Comparison of ENCODE assay signal across 18 cellular contexts in genomic region chr15:57019496-57020160, GRCh38.
DNase-seq lines count a peak whose midpoint lies in the region; ATAC-seq and TF ChIP-seq lines count a peak whose summit lies in the region.
"Had no signal": no experiment of that assay in that cellular context is flagged by ENCODE, and none has a peak within 500 bp of the region (broad histone marks: within the 10 kb centered on the region; RNA-seq: fewer than 3 reads in every experiment).

No MANE protein-coding gene starts in this region.

- H3K4me3 ChIP-seq in GM23338 (no peak overlapping the region), brain microvascular endothelial cell (ENCODE audit: low read depth, low read length) (no peak overlapping the region), left ventricle myocardium inferior (no peak overlapping the region), neuronal stem cell (ENCODE audit: low read length in 2 of 2) (no peak overlapping the region)
- H3K4me3 ChIP-seq: BLaER1 treated with 17β-estradiol and CSF1 and Interleukin-3, amounts not matched to agents 10 nM and 100 nM; colonic mucosa; esophagus muscularis mucosa; testis had no signal

- H2BK5ac ChIP-seq in neuronal stem cell (ENCODE audit: low read length) = no peak overlapping the region

- no peak overlapping the region for H3K23ac ChIP-seq in neuronal stem cell (ENCODE audit: low read depth, low read length, poor library complexity)

- no peak overlapping the region for H2BK12ac ChIP-seq in neuronal stem cell (ENCODE audit: low read length)

- H2BK15ac ChIP-seq in neuronal stem cell (ENCODE audit: low read length) = no peak overlapping the region

- peak overlapping the region; percentile 24; the same call in 1 of the 2 replicates for H3K27ac ChIP-seq in GM23338 (ENCODE audit: low read depth)
- H3K27ac ChIP-seq in brain microvascular endothelial cell = peak overlapping the region; percentile 45
- peak overlapping the region; percentile 38 for H3K27ac ChIP-seq in left ventricle myocardium inferior (replicated peaks)
- H3K27ac ChIP-seq in neuronal stem cell (replicated peaks; ENCODE audit: low read length) = no peak overlapping the region
- H3K27ac ChIP-seq: BLaER1 treated with 17β-estradiol and CSF1 and Interleukin-3, amounts not matched to agents 10 nM and 100 nM; colonic mucosa; esophagus muscularis mucosa; RWPE1; testis had no signal

- TF ChIP-seq CTCF in GM23338 (conservative IDR thresholded peaks at IDR 0.05; ENCODE audit: low read depth in 2 of 2) (no peak), brain microvascular endothelial cell (IDR thresholded peaks at IDR 0.05; ENCODE audit: low read depth, low read length, missing control alignments) (no peak), left ventricle myocardium inferior (IDR thresholded peaks at IDR 0.05; ENCODE audit: borderline replicate concordance) (no peak), GM10266 (IDR thresholded peaks at IDR 0.05; ENCODE audit: control insufficient read depth, insufficient read depth, low read depth, missing control alignments) (no peak)

- H3K4me2 ChIP-seq in GM23338 = no peak overlapping the region
- no peak overlapping the region for H3K4me2 ChIP-seq in neuronal stem cell (ENCODE audit: insufficient read depth, low read length, poor library complexity, severe bottlenecking)

- H3K9me2 ChIP-seq in GM23338 (ENCODE audit: insufficient read depth) = no peaks in the 10 kb centered on the region

- peaks cover 22% of the 10 kb centered on the region for H3K9me3 Mint-ChIP-seq in GM23338
- H3K9me3 Mint-ChIP-seq in stimulated activated memory B cell treated with anti-CD40 and anti-IgM and Interleukin-4, amounts not matched to agents 10 μg/mL and 1 μg/mL and 100 μg/mL, for 72 hours = no peaks in the 10 kb centered on the region

- peaks cover 33% of the 10 kb centered on the region for H3K4me1 ChIP-seq in GM23338 (ENCODE audit: insufficient read depth)
- H3K4me1 ChIP-seq in left ventricle myocardium inferior = peaks cover 54% of the 10 kb centered on the region
- H3K4me1 ChIP-seq in neuronal stem cell (ENCODE audit: control insufficient read depth in 2 of 2, insufficient read depth in 1 of 2, low read depth in 1 of 2, low read length in 2 of 2) = peaks cover 0 to 4% of the 10 kb centered on the region in 2 donors
- H3K4me1 ChIP-seq: colonic mucosa, testis had no signal

- no peak overlapping the region for H4K8ac ChIP-seq in neuronal stem cell (ENCODE audit: low read depth, low read length)

- H2BK120ac ChIP-seq in neuronal stem cell (ENCODE audit: low read depth, low read length) = no peak overlapping the region

- no peak overlapping the region for H3K14ac ChIP-seq in neuronal stem cell (ENCODE audit: low read length)

- H3K9ac ChIP-seq in neuronal stem cell (ENCODE audit: low read depth, low read length, poor library complexity) = no peak overlapping the region
- H3K9ac ChIP-seq: BLaER1 treated with 17β-estradiol and CSF1 and Interleukin-3, amounts not matched to agents 10 nM and 100 nM had no signal

- H2AFZ ChIP-seq in GM23338 = no peak overlapping the region
- no peak overlapping the region for H2AFZ ChIP-seq in neuronal stem cell (ENCODE audit: low read length)

- H3K36me3 Mint-ChIP-seq in GM23338 (ENCODE audit: low read depth) = peaks cover 27% of the 10 kb centered on the region
- H3K36me3 Mint-ChIP-seq in stimulated activated memory B cell treated with anti-CD40 and anti-IgM and Interleukin-4, amounts not matched to agents 10 μg/mL and 1 μg/mL and 100 μg/mL, for 72 hours = peaks cover 19% of the 10 kb centered on the region

- H3K9me3 ChIP-seq in left ventricle myocardium inferior (replicated peaks) (no peaks in the 10 kb centered on the region), neuronal stem cell (replicated peaks in 1 of 2; ENCODE audit: control insufficient read depth in 2 of 2, insufficient read depth in 1 of 2, low read depth in 1 of 2, low read length in 2 of 2) (peaks cover 2 to 12% of the 10 kb centered on the region in 2 donors)
- H3K9me3 ChIP-seq: colonic mucosa, esophagus muscularis mucosa, testis had no signal

- intact Hi-C loops in left ventricle myocardium inferior (cut with micrococcal nuclease) = no loop called here

- H2AK5ac ChIP-seq in neuronal stem cell (ENCODE audit: low read depth, low read length) = no peak overlapping the region

- H3K36me3 ChIP-seq in GM23338 (ENCODE audit: insufficient read depth) (peaks cover 8% of the 10 kb centered on the region), brain microvascular endothelial cell (replicated peaks) (no peaks in the 10 kb centered on the region), left ventricle myocardium inferior (no peaks in the 10 kb centered on the region), neuronal stem cell (replicated peaks in 1 of 2; ENCODE audit: control insufficient read depth in 2 of 2, insufficient read depth in 2 of 2, low read length in 2 of 2) (peaks cover 2 to 3% of the 10 kb centered on the region in 2 donors)
- H3K36me3 ChIP-seq: colonic mucosa, esophagus muscularis mucosa had no signal

- H3K4me3 Mint-ChIP-seq in GM23338 = no peak overlapping the region
- no peak overlapping the region for H3K4me3 Mint-ChIP-seq in stimulated activated memory B cell treated with anti-CD40 and anti-IgM and Interleukin-4, amounts not matched to agents 10 μg/mL and 1 μg/mL and 100 μg/mL, for 72 hours
- H3K4me3 Mint-ChIP-seq: activated naive CD8-positive, alpha-beta T cell treated with anti-CD3 and anti-CD28 coated beads, Interleukin-2, amount 50 U/mL, for 24 hours had no signal

- peaks cover 10% of the 10 kb centered on the region for H4K20me1 ChIP-seq in GM23338 (replicated peaks; ENCODE audit: insufficient read depth)

- no peaks in the 10 kb centered on the region; the same call in 1 of the 2 replicates for H3F3A ChIP-seq in GM23338 (replicated peaks; ENCODE audit: low read depth)

- DNase-seq in GM23338 (ENCODE audit: low spot score) = no peak
- DNase-seq in brain microvascular endothelial cell = peak; percentile 41
- peak; percentile 27 for DNase-seq in left ventricle myocardium inferior
- DNase-seq in GM10266 (ENCODE audit: extremely low spot score) = no peak
- DNase-seq in neuronal stem cell (ENCODE audit: low spot score) = no peak
- DNase-seq in SKM-1 (lab: John Stamatoyannopoulos, UW; ENCODE audit: unreplicated experiment) = no peak
- DNase-seq in stimulated activated CD4-positive, alpha-beta T cell treated with anti-CD3 and anti-CD28 coated beads, Interleukin-4, amount 100 ng/mL, for 4 hours = no peak
- DNase-seq: activated naive CD8-positive, alpha-beta T cell treated with anti-CD3 and anti-CD28 coated beads, Interleukin-2, amount 50 U/mL, for 24 hours; activated T-cell treated with anti-CD3 and anti-CD28 coated beads, Interleukin-2, amount 50 U/mL, for 48 hours; colonic mucosa; midbrain; NCI-H748 treated with DMSO at 0.1 percent for 48 hours; stimulated activated CD4-positive, alpha-beta T cell treated with anti-CD3 and anti-CD28 coated beads, Interleukin-12 subunit alpha, Interleukin-12 subunit beta, amount 100 ng/mL, for 4 hours; testis had no signal

- H3K27me3 ChIP-seq in GM23338 (ENCODE audit: insufficient read depth) (no peaks in the 10 kb centered on the region), brain microvascular endothelial cell (replicated peaks) (no peaks in the 10 kb centered on the region), left ventricle myocardium inferior (ENCODE audit: low read depth) (no peaks in the 10 kb centered on the region), neuronal stem cell (ENCODE audit: control insufficient read depth in 3 of 3, insufficient read depth in 3 of 3, low read depth in 1 of 3, low read length in 3 of 3) (no peaks in the 10 kb centered on the region)
- H3K27me3 ChIP-seq: BLaER1 treated with 17β-estradiol and CSF1 and Interleukin-3, amounts not matched to agents 10 nM and 100 nM; colonic mucosa; esophagus muscularis mucosa; testis had no signal

- H3K79me1 ChIP-seq in neuronal stem cell (ENCODE audit: low read depth, low read length) = peaks cover 3% of the 10 kb centered on the region

- H3K27ac Mint-ChIP-seq in GM23338 = no peak overlapping the region
- H3K27ac Mint-ChIP-seq in stimulated activated memory B cell treated with anti-CD40 and anti-IgM and Interleukin-4, amounts not matched to agents 10 μg/mL and 1 μg/mL and 100 μg/mL, for 72 hours = peak overlapping the region; percentile 46
- H3K27ac Mint-ChIP-seq: activated naive CD8-positive, alpha-beta T cell treated with anti-CD3 and anti-CD28 coated beads, Interleukin-2, amount 50 U/mL, for 24 hours had no signal

- no peak overlapping the region for H4K91ac ChIP-seq in neuronal stem cell (ENCODE audit: low read depth, low read length, poor library complexity)

- H3K79me2 ChIP-seq in GM23338 (replicated peaks; ENCODE audit: insufficient read depth) = peaks cover 94% of the 10 kb centered on the region

- peaks cover 39% of the 10 kb centered on the region for H3K4me1 Mint-ChIP-seq in GM23338
- peaks cover 36% of the 10 kb centered on the region for H3K4me1 Mint-ChIP-seq in stimulated activated memory B cell treated with anti-CD40 and anti-IgM and Interleukin-4, amounts not matched to agents 10 μg/mL and 1 μg/mL and 100 μg/mL, for 72 hours

- in situ Hi-C loops in brain microvascular endothelial cell (cut with HindIII; ENCODE audit: low pct_ligation_motif_present, low sequenced_read_pairs) = no loop called here

- no peak for ATAC-seq in GM23338
- ATAC-seq in stimulated activated memory B cell treated with anti-CD40 and anti-IgM and Interleukin-4, amounts not matched to agents 10 μg/mL and 1 μg/mL and 100 μg/mL, for 72 hours = no peak
- ATAC-seq: activated naive CD8-positive, alpha-beta T cell treated with anti-CD3 and anti-CD28 coated beads, Interleukin-2, amount 50 U/mL, for 24 hours had no signal

- no peak overlapping the region for H3K18ac ChIP-seq in neuronal stem cell (ENCODE audit: low read length)

- no peak overlapping the region for H3K4ac ChIP-seq in neuronal stem cell (ENCODE audit: low read length)

- WGBS in neuronal stem cell (ENCODE audit: extremely low coverage in 2 of 2, insufficient read length in 2 of 2, insufficient replicate concordance in 1 of 2), 2 donors = no CpG with 5 or more reads among the region's 5 CpGs

- H3K27me3 Mint-ChIP-seq in GM23338 (ENCODE audit: insufficient read depth, low read depth, poor library complexity) = no peaks in the 10 kb centered on the region
- no peaks in the 10 kb centered on the region for H3K27me3 Mint-ChIP-seq in stimulated activated memory B cell treated with anti-CD40 and anti-IgM and Interleukin-4, amounts not matched to agents 10 μg/mL and 1 μg/mL and 100 μg/mL, for 72 hours
- H3K27me3 Mint-ChIP-seq: activated naive CD8-positive, alpha-beta T cell treated with anti-CD3 and anti-CD28 coated beads, Interleukin-2, amount 50 U/mL, for 24 hours had no signal

TF ChIP-seq in GM23338, 12 proteins besides CTCF, POLR2A, EP300 and RAD21 (continues in another document):
- TF ChIP-seq NANOG (IDR thresholded peaks at IDR 0.05; ENCODE audit: borderline replicate concordance) (no peak), ZNF331 (CRISPR knock-in tag; IDR thresholded peaks at IDR 0.05; ENCODE audit: low read depth) (no peak), JUNB (IDR thresholded peaks at IDR 0.05; ENCODE audit: unreplicated experiment) (no peak), ZNF114 (CRISPR knock-in tag; IDR thresholded peaks at IDR 0.05) (no peak), EZH2phosphoT487 (IDR thresholded peaks at IDR 0.05; ENCODE audit: unreplicated experiment) (no peak), POLR2AphosphoS5 (IDR thresholded peaks at IDR 0.05; ENCODE audit: low read depth) (no peak), STAT1 (IDR thresholded peaks at IDR 0.05; ENCODE audit: unreplicated experiment) (no peak)

Comparison
In these comparisons a context has a peak if more than half of its experiments do, and no peak if none do; other contexts are left out.
1. DNase-seq: peak in brain microvascular endothelial cell (single experiment) and left ventricle myocardium inferior (single experiment); none in GM23338 (single experiment), GM10266 (single experiment), neuronal stem cell (single experiment), SKM-1 (single experiment) and stimulated activated CD4-positive, alpha-beta T cell treated with anti-CD3 and anti-CD28 coated beads, Interleukin-4, amount 100 ng/mL, for 4 hours (0 of 2).